In the genomic region with DNA sequence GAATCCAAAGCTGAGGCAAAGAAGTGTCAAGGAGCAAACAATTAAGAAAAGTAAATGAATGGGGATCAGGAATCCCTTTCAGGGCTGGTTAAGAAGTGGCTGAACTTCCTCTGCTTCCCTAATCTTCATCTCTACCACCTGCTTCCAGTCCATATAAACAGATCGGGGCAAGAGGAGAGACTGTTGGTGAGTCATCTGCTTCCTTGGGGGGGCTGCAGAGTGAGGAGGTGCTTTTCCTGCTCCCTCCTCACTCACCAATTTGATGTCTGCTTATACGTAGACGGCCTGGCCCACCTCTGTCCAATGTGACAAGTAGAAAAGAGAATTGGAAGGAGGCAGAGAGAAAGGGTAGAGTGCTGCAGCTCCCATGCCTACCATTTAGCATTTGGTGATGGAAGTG, we compare ENCODE assay signal across 21 cellular contexts.
DNase-seq lines count a peak whose midpoint lies in the region; ATAC-seq and TF ChIP-seq lines count a peak whose summit lies in the region.
"Had no signal": no experiment of that assay in that cellular context is flagged by ENCODE, and none has a peak within 500 bp of the region (broad histone marks: within the 10 kb centered on the region; RNA-seq: fewer than 3 reads in every experiment).

No MANE protein-coding gene starts in this region.

- peak overlapping the region in 2 of 11 experiments; percentile 35 to 38; a peak in 1 of 22 replicates for H3K27ac ChIP-seq in BLaER1 treated with 17β-estradiol and CSF1 and Interleukin-3, amounts not matched to agents 10 nM and 100 nM
- H3K27ac ChIP-seq in esophagus muscularis mucosa (replicated peaks in 1 of 4) (no peak overlapping the region), upper lobe of right lung (no peak overlapping the region)
- H3K27ac ChIP-seq: dorsolateral prefrontal cortex, lower lobe of right lung, right lobe of liver, upper lobe of left lung had no signal

- H3K27me3 ChIP-seq in BLaER1 treated with 17β-estradiol and CSF1 and Interleukin-3, amounts not matched to agents 10 nM and 100 nM, result no peaks in the 10 kb centered on the region
- no peaks in the 10 kb centered on the region for H3K27me3 ChIP-seq in esophagus muscularis mucosa
- H3K27me3 ChIP-seq in upper lobe of right lung, result no peaks in the 10 kb centered on the region
- H3K27me3 ChIP-seq: dorsolateral prefrontal cortex, right lobe of liver, upper lobe of left lung had no signal

- TF ChIP-seq CTCF in esophagus muscularis mucosa (IDR thresholded peaks at IDR 0.05), result no peak
- no peak for TF ChIP-seq CTCF in upper lobe of right lung (IDR thresholded peaks at IDR 0.05)

- H3K4me3 ChIP-seq in BLaER1 treated with 17β-estradiol and CSF1 and Interleukin-3, amounts not matched to agents 10 nM and 100 nM, result no peak overlapping the region
- H3K4me3 ChIP-seq in esophagus muscularis mucosa (no peak overlapping the region), upper lobe of right lung (no peak overlapping the region)
- H3K4me3 ChIP-seq: dorsolateral prefrontal cortex, lower lobe of right lung, right lobe of liver, upper lobe of left lung had no signal

- H4K20me1 ChIP-seq in BLaER1 treated with 17β-estradiol and CSF1 and Interleukin-3, amounts not matched to agents 10 nM and 100 nM, result no peaks in the 10 kb centered on the region

- no peak overlapping the region for H3K9ac ChIP-seq in BLaER1 treated with 17β-estradiol and CSF1 and Interleukin-3, amounts not matched to agents 10 nM and 100 nM

- no peak for TF ChIP-seq POLR2A in esophagus muscularis mucosa (IDR thresholded peaks at IDR 0.05; ENCODE audit: low read depth)

- peak overlapping the region in 10 of 11 experiments; percentile 37 to 73 (median 64); a peak in 17 of 22 replicates for H3K4me2 ChIP-seq in BLaER1 treated with 17β-estradiol and CSF1 and Interleukin-3, amounts not matched to agents 10 nM and 100 nM

- peaks cover 22 to 59% (median 42%) of the 10 kb centered on the region in 10 experiments for H3K4me1 ChIP-seq in BLaER1 treated with 17β-estradiol and CSF1 and Interleukin-3, amounts not matched to agents 10 nM and 100 nM
- H3K4me1 ChIP-seq in esophagus muscularis mucosa (peaks cover 0 to 10% (median 5%) of the 10 kb centered on the region in 4 donors), upper lobe of right lung (no peaks in the 10 kb centered on the region)
- H3K4me1 ChIP-seq: right lobe of liver had no signal

- H3K36me3 ChIP-seq in BLaER1 treated with 17β-estradiol and CSF1 and Interleukin-3, amounts not matched to agents 10 nM and 100 nM, result no peaks in the 10 kb centered on the region
- H3K36me3 ChIP-seq in esophagus muscularis mucosa (no peaks in the 10 kb centered on the region), upper lobe of right lung (no peaks in the 10 kb centered on the region)
- H3K36me3 ChIP-seq: lower lobe of right lung, right lobe of liver, upper lobe of left lung had no signal

- DNase-seq in NCI-H510A treated with DMSO at 0.1 percent for 48 hours (lab: John Stamatoyannopoulos, UW) (peak; percentile 55), NCI-H510A (lab: John Stamatoyannopoulos, UW) (no peak), NCI-H524 treated with DMSO at 0.1 percent for 48 hours (lab: John Stamatoyannopoulos, UW) (peak; percentile 85), esophagus muscularis mucosa (ENCODE audit: extremely low spot score) (peak; percentile 74), upper lobe of right lung (no peak)
- DNase-seq: 8988T; activated T-cell treated with anti-CD3 and anti-CD28 coated beads, Interleukin-2, amount 50 U/mL, for 1 hour; AML-193; dorsolateral prefrontal cortex; H9; kidney glomerular epithelial cell; lower lobe of right lung; NK-92 treated with Interleukin-12 subunit alpha and Interleukin-12 subunit beta, amount 100 ng/mL, for 24 hours; posterior cingulate gyrus; right lobe of liver; SW 1271; T1000 had no signal

- no peak for TF ChIP-seq EP300 in esophagus muscularis mucosa (IDR thresholded peaks at IDR 0.05)

- peaks cover 10 to 20% (median 13%) of the 10 kb centered on the region in 11 experiments; a peak in 17 of 22 replicates for H3K9me3 ChIP-seq in BLaER1 treated with 17β-estradiol and CSF1 and Interleukin-3, amounts not matched to agents 10 nM and 100 nM (replicated peaks in 1 of 11)
- H3K9me3 ChIP-seq in esophagus muscularis mucosa (no peaks in the 10 kb centered on the region), upper lobe of right lung (no peaks in the 10 kb centered on the region)
- H3K9me3 ChIP-seq: lower lobe of right lung, right lobe of liver, upper lobe of left lung had no signal

- WGBS in esophagus muscularis mucosa, result 65% methylated on average over 3 of the region's 3 CpGs

- no peak for ATAC-seq in GM21360 (IDR thresholded peaks at IDR 0.05; ENCODE audit: unreplicated experiment)
- no peak for ATAC-seq in GM18867 (IDR thresholded peaks at IDR 0.05; ENCODE audit: unreplicated experiment)
- ATAC-seq in upper lobe of right lung, result no peak
- ATAC-seq: lower lobe of right lung had no signal

- intact Hi-C loops in esophagus muscularis mucosa (cut with DNase I), result no loop called here
- intact Hi-C loops in upper lobe of right lung (cut with DNase I), result no loop called here

Comparison
In these comparisons a context has a peak if more than half of its experiments do, and no peak if none do; other contexts are left out.
1. DNase-seq: peak in NCI-H510A treated with DMSO at 0.1 percent for 48 hours (single experiment), NCI-H524 treated with DMSO at 0.1 percent for 48 hours (single experiment) and esophagus muscularis mucosa (single experiment); none in NCI-H510A (single experiment) and upper lobe of right lung (single experiment).